ENCODE assay signal across 8 cellular contexts in the genomic region with DNA sequence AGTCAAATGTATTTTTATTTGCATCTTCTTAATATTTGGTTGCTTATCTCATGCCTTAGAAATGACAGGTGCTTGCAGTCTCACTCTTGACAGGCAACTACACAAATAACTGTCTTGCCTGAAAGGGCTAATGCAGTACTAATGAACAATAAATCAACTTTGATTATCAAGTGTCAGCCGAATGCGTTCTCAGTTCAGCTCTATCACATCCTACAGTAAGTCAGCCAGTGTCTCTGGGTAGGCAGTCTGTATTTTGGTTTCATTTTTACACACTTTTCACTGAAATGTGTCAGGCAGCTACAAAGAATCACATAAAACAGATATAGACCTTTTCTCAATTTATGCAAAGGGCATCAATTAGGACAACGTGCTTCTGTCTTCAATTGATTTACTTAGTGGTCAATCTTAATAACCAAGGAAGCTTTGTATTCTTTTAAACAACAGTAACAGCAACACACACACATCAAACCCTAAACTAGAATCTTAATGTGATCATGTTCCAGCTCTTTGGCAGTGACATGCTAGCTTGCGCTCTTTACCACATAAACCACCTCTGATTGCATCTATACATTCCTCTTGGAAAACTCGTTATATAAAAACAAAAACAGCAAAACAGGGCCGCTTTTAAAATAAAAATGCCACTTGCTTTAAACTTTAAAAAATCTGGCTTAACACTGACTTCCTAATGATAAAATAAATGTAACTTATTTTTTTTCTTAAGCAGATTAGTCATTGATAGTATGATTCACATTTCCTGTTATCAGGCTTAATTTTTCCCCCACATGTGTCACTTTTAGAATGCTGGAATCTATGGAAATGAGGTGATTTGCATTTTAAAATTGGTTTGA.
DNase-seq lines count a peak whose midpoint lies in the region; ATAC-seq and TF ChIP-seq lines count a peak whose summit lies in the region.

No MANE protein-coding gene starts in this region.

- peak overlapping the region in 1 of 2 experiments; percentile 60 for H3K18ac ChIP-seq in mesenchymal stem cell (ENCODE audit: low read depth in 1 of 2, low read length in 2 of 2)

- H2AFZ ChIP-seq in mesenchymal stem cell (ENCODE audit: low read depth, low read length) = no peak overlapping the region

- H4K8ac ChIP-seq in mesenchymal stem cell (ENCODE audit: low read length) = no peak overlapping the region

- peak overlapping the region; percentile 97 for H3K9ac ChIP-seq in mesenchymal stem cell (ENCODE audit: low read length)

- H3K27ac ChIP-seq in caudate nucleus (ENCODE audit: low read depth, low read length) = peak overlapping the region; percentile 86
- H3K27ac ChIP-seq in mesenchymal stem cell (ENCODE audit: low read length, poor library complexity, severe bottlenecking) = peak overlapping the region; percentile 63

- no peak for TF ChIP-seq CTCF in AG10803 (conservative IDR thresholded peaks at IDR 0.05; ENCODE audit: low read length)

- no peaks in the 10 kb centered on the region for H3K27me3 ChIP-seq in MG63
- H3K27me3 ChIP-seq in mesenchymal stem cell (ENCODE audit: control insufficient read depth in 1 of 2, insufficient read depth in 1 of 2, low read length in 2 of 2) = no peaks in the 10 kb centered on the region

- H3K9me3 ChIP-seq in MG63 (no peaks in the 10 kb centered on the region), mesenchymal stem cell (ENCODE audit: control insufficient read depth, low read length) (no peaks in the 10 kb centered on the region)

- H3K4ac ChIP-seq in mesenchymal stem cell (ENCODE audit: low read depth in 1 of 2, low read length in 2 of 2) = no peak overlapping the region

- H4K91ac ChIP-seq in mesenchymal stem cell (ENCODE audit: low read length) = no peak overlapping the region

- no peak overlapping the region for H2AK5ac ChIP-seq in mesenchymal stem cell (ENCODE audit: low read length, severe bottlenecking)

- no peak overlapping the region for H3K23ac ChIP-seq in mesenchymal stem cell (ENCODE audit: low read length in 2 of 2)

- H3K4me1 ChIP-seq in mesenchymal stem cell (ENCODE audit: control insufficient read depth, insufficient read depth, low read depth, low read length) = peaks cover 6% of the 10 kb centered on the region

- no peak overlapping the region for H2BK12ac ChIP-seq in mesenchymal stem cell (ENCODE audit: low read length in 2 of 2)

- peak; percentile 70 for ATAC-seq in GM18870 (IDR thresholded peaks at IDR 0.05; ENCODE audit: unreplicated experiment)

- no peak overlapping the region for H3K14ac ChIP-seq in mesenchymal stem cell (ENCODE audit: low read length in 2 of 2)

- no peaks in the 10 kb centered on the region for H3K36me3 ChIP-seq in MG63
- no peaks in the 10 kb centered on the region for H3K36me3 ChIP-seq in mesenchymal stem cell (ENCODE audit: control insufficient read depth in 1 of 2, insufficient read depth in 2 of 2, low read depth in 1 of 2, low read length in 2 of 2)

- no peak overlapping the region for H2BK15ac ChIP-seq in mesenchymal stem cell (ENCODE audit: low read depth, poor library complexity, severe bottlenecking)

- peak overlapping the region; percentile 76 for H3K4me3 ChIP-seq in AG10803 (ENCODE audit: low read length)
- peak overlapping the region; percentile 67 for H3K4me3 ChIP-seq in MG63
- peak overlapping the region in 1 of 2 experiments; percentile 95 for H3K4me3 ChIP-seq in mesenchymal stem cell (ENCODE audit: insufficient read depth in 1 of 2, low read depth in 1 of 2, low read length in 2 of 2)

- 25% methylated on average over 6 of the region's 6 CpGs for WGBS in mesenchymal stem cell

- DNase-seq in AG10803 (ENCODE audit: low read depth) (peak; percentile 30), MG63 (no peak), caudate nucleus (lab: John Stamatoyannopoulos, UW) (no peak), mesenchymal stem cell (peak; percentile 64), UCSD-AML1 (lab: John Stamatoyannopoulos, UW; ENCODE audit: unreplicated experiment) (no peak), retina (no peak), NCI-H2227 treated with DMSO at 0.1 percent for 48 hours (lab: John Stamatoyannopoulos, UW) (no peak)

- H2BK120ac ChIP-seq in mesenchymal stem cell (ENCODE audit: low read depth, low read length) = no peak overlapping the region

- peak overlapping the region; percentile 67 for H3K4me2 ChIP-seq in mesenchymal stem cell (ENCODE audit: low read length, poor library complexity, severe bottlenecking)

- no peak overlapping the region for H2BK5ac ChIP-seq in mesenchymal stem cell (ENCODE audit: low read depth, low read length, poor library complexity, severe bottlenecking)

- H3K79me1 ChIP-seq in mesenchymal stem cell (replicated peaks; ENCODE audit: low read length, poor library complexity, severe bottlenecking) = peaks cover 3% of the 10 kb centered on the region

Comparison
In these comparisons a context has a peak if more than half of its experiments do, and no peak if none do; other contexts are left out.
1. DNase-seq: peak in AG10803 (single experiment) and mesenchymal stem cell (single experiment); none in MG63 (single experiment), caudate nucleus (0 of 61), UCSD-AML1 (single experiment), retina (single experiment) and NCI-H2227 treated with DMSO at 0.1 percent for 48 hours (single experiment).